Comparison of ENCODE assay signal across 1 cellular context in the genomic region with DNA sequence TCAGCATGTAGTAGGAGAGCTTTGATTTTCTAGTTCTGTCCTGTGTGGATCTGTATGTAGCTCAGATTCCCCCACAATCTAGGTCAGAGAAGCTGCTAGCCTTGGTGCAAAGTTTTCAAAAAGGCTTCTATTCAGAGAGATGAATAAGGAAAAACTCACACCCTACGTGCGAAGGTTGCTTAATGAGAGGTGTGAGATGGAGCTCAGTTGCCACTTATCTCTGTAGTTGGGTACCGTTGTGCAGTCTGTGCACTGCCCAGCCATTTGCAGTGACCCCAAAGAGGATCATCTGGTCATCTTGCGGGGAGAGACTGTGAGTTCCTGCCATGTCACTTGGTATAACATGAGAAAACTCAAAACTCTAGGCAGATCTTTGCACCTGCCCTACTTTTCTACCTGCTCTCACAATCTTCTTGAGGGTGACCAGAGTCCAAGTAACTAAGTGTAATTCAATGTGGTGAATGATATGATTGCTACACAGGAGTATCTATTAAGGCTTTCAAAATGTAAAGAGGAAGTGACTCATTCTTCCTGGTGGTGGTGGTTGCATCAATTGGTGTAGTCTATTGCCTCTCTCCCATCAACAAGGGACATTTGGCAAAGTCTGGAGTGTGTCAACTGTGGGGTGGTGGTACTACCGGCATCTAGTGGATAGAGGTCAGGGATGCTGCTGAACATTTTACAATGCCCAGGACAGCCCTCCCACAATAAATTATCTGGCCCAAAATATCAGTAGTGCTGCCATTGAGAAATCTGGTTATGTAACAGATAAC.
TF ChIP-seq lines count a peak whose summit lies in the region.

No MANE protein-coding gene starts in this region.

TF ChIP-seq in K562, 482 proteins besides CTCF, POLR2A, EP300 and RAD21 (continued from another document and continues in another):
- TF ChIP-seq, protein P1, sequence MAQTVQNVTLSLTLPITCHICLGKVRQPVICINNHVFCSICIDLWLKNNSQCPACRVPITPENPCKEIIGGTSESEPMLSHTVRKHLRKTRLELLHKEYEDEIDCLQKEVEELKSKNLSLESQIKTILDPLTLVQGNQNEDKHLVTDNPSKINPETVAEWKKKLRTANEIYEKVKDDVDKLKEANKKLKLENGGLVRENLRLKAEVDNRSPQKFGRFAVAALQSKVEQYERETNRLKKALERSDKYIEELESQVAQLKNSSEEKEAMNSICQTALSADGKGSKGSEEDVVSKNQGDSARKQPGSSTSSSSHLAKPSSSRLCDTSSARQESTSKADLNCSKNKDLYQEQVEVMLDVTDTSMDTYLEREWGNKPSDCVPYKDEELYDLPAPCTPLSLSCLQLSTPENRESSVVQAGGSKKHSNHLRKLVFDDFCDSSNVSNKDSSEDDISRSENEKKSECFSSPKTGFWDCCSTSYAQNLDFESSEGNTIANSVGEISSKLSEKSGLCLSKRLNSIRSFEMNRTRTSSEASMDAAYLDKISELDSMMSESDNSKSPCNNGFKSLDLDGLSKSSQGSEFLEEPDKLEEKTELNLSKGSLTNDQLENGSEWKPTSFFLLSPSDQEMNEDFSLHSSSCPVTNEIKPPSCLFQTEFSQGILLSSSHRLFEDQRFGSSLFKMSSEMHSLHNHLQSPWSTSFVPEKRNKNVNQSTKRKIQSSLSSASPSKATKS (CRISPR knock-in tag; IDR thresholded peaks at IDR 0.05): no peak
- TF ChIP-seq, protein P2, sequence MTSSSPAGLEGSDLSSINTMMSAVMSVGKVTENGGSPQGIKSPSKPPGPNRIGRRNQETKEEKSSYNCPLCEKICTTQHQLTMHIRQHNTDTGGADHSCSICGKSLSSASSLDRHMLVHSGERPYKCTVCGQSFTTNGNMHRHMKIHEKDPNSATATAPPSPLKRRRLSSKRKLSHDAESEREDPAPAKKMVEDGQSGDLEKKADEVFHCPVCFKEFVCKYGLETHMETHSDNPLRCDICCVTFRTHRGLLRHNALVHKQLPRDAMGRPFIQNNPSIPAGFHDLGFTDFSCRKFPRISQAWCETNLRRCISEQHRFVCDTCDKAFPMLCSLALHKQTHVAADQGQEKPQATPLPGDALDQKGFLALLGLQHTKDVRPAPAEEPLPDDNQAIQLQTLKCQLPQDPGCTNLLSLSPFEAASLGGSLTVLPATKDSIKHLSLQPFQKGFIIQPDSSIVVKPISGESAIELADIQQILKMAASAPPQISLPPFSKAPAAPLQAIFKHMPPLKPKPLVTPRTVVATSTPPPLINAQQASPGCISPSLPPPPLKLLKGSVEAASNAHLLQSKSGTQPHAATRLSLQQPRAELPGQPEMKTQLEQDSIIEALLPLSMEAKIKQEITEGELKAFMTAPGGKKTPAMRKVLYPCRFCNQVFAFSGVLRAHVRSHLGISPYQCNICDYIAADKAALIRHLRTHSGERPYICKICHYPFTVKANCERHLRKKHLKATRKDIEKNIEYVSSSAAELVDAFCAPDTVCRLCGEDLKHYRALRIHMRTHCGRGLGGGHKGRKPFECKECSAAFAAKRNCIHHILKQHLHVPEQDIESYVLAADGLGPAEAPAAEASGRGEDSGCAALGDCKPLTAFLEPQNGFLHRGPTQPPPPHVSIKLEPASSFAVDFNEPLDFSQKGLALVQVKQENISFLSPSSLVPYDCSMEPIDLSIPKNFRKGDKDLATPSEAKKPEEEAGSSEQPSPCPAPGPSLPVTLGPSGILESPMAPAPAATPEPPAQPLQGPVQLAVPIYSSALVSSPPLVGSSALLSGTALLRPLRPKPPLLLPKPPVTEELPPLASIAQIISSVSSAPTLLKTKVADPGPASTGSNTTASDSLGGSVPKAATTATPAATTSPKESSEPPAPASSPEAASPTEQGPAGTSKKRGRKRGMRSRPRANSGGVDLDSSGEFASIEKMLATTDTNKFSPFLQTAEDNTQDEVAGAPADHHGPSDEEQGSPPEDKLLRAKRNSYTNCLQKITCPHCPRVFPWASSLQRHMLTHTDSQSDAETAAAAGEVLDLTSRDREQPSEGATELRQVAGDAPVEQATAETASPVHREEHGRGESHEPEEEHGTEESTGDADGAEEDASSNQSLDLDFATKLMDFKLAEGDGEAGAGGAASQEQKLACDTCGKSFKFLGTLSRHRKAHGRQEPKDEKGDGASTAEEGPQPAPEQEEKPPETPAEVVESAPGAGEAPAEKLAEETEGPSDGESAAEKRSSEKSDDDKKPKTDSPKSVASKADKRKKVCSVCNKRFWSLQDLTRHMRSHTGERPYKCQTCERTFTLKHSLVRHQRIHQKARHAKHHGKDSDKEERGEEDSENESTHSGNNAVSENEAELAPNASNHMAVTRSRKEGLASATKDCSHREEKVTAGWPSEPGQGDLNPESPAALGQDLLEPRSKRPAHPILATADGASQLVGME (CRISPR knock-in tag; IDR thresholded peaks at IDR 0.05): no peak
- TF ChIP-seq PHTF2 (CRISPR knock-in tag; IDR thresholded peaks at IDR 0.05) (no peak), CBFA2T3 (IDR thresholded peaks at IDR 0.05) (peak; percentile 40), ZBTB1 (CRISPR knock-in tag; IDR thresholded peaks at IDR 0.05; ENCODE audit: borderline replicate concordance, low read depth) (no peak), ZNF830 (CRISPR knock-in tag; IDR thresholded peaks at IDR 0.05) (no peak), SRF (CRISPR knock-in tag; IDR thresholded peaks at IDR 0.05) (no peak), ZNF12 (CRISPR knock-in tag; IDR thresholded peaks at IDR 0.05) (no peak), POLR2B (IDR thresholded peaks at IDR 0.05; ENCODE audit: low read depth, partially characterized antibody) (no peak), PTTG1 (tag; IDR thresholded peaks at IDR 0.05; ENCODE audit: low read depth) (no peak), FOS (IDR thresholded peaks at IDR 0.05; ENCODE audit: extremely low read depth, insufficient read length) (peak; percentile 15), FIP1L1 (IDR thresholded peaks at IDR 0.05; ENCODE audit: low read depth, low read length, poor library complexity, severe bottlenecking) (no peak), HSF4 (CRISPR knock-in tag; IDR thresholded peaks at IDR 0.05; ENCODE audit: borderline replicate concordance) (no peak), ZNF143 (CRISPR knock-in tag; IDR thresholded peaks at IDR 0.05) (no peak), NFE2L1 (tag; IDR thresholded peaks at IDR 0.05; ENCODE audit: borderline replicate concordance, low read depth) (no peak), SAFB (IDR thresholded peaks at IDR 0.05; ENCODE audit: borderline replicate concordance, low read depth, low read length) (no peak), ZBTB17 (CRISPR knock-in tag; IDR thresholded peaks at IDR 0.05) (no peak), ZNF134 (CRISPR knock-in tag; conservative IDR thresholded peaks at IDR 0.05) (no peak)
- TF ChIP-seq, protein P3, sequence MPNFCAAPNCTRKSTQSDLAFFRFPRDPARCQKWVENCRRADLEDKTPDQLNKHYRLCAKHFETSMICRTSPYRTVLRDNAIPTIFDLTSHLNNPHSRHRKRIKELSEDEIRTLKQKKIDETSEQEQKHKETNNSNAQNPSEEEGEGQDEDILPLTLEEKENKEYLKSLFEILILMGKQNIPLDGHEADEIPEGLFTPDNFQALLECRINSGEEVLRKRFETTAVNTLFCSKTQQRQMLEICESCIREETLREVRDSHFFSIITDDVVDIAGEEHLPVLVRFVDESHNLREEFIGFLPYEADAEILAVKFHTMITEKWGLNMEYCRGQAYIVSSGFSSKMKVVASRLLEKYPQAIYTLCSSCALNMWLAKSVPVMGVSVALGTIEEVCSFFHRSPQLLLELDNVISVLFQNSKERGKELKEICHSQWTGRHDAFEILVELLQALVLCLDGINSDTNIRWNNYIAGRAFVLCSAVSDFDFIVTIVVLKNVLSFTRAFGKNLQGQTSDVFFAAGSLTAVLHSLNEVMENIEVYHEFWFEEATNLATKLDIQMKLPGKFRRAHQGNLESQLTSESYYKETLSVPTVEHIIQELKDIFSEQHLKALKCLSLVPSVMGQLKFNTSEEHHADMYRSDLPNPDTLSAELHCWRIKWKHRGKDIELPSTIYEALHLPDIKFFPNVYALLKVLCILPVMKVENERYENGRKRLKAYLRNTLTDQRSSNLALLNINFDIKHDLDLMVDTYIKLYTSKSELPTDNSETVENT (CRISPR knock-in tag; IDR thresholded peaks at IDR 0.05): no peak
- TF ChIP-seq, protein P4, sequence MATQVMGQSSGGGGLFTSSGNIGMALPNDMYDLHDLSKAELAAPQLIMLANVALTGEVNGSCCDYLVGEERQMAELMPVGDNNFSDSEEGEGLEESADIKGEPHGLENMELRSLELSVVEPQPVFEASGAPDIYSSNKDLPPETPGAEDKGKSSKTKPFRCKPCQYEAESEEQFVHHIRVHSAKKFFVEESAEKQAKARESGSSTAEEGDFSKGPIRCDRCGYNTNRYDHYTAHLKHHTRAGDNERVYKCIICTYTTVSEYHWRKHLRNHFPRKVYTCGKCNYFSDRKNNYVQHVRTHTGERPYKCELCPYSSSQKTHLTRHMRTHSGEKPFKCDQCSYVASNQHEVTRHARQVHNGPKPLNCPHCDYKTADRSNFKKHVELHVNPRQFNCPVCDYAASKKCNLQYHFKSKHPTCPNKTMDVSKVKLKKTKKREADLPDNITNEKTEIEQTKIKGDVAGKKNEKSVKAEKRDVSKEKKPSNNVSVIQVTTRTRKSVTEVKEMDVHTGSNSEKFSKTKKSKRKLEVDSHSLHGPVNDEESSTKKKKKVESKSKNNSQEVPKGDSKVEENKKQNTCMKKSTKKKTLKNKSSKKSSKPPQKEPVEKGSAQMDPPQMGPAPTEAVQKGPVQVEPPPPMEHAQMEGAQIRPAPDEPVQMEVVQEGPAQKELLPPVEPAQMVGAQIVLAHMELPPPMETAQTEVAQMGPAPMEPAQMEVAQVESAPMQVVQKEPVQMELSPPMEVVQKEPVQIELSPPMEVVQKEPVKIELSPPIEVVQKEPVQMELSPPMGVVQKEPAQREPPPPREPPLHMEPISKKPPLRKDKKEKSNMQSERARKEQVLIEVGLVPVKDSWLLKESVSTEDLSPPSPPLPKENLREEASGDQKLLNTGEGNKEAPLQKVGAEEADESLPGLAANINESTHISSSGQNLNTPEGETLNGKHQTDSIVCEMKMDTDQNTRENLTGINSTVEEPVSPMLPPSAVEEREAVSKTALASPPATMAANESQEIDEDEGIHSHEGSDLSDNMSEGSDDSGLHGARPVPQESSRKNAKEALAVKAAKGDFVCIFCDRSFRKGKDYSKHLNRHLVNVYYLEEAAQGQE (CRISPR knock-in tag; IDR thresholded peaks at IDR 0.05; ENCODE audit: low read depth): no peak
- TF ChIP-seq, protein P5, sequence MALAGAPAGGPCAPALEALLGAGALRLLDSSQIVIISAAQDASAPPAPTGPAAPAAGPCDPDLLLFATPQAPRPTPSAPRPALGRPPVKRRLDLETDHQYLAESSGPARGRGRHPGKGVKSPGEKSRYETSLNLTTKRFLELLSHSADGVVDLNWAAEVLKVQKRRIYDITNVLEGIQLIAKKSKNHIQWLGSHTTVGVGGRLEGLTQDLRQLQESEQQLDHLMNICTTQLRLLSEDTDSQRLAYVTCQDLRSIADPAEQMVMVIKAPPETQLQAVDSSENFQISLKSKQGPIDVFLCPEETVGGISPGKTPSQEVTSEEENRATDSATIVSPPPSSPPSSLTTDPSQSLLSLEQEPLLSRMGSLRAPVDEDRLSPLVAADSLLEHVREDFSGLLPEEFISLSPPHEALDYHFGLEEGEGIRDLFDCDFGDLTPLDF (CRISPR knock-in tag; IDR thresholded peaks at IDR 0.05): no peak
- TF ChIP-seq, protein P6, sequence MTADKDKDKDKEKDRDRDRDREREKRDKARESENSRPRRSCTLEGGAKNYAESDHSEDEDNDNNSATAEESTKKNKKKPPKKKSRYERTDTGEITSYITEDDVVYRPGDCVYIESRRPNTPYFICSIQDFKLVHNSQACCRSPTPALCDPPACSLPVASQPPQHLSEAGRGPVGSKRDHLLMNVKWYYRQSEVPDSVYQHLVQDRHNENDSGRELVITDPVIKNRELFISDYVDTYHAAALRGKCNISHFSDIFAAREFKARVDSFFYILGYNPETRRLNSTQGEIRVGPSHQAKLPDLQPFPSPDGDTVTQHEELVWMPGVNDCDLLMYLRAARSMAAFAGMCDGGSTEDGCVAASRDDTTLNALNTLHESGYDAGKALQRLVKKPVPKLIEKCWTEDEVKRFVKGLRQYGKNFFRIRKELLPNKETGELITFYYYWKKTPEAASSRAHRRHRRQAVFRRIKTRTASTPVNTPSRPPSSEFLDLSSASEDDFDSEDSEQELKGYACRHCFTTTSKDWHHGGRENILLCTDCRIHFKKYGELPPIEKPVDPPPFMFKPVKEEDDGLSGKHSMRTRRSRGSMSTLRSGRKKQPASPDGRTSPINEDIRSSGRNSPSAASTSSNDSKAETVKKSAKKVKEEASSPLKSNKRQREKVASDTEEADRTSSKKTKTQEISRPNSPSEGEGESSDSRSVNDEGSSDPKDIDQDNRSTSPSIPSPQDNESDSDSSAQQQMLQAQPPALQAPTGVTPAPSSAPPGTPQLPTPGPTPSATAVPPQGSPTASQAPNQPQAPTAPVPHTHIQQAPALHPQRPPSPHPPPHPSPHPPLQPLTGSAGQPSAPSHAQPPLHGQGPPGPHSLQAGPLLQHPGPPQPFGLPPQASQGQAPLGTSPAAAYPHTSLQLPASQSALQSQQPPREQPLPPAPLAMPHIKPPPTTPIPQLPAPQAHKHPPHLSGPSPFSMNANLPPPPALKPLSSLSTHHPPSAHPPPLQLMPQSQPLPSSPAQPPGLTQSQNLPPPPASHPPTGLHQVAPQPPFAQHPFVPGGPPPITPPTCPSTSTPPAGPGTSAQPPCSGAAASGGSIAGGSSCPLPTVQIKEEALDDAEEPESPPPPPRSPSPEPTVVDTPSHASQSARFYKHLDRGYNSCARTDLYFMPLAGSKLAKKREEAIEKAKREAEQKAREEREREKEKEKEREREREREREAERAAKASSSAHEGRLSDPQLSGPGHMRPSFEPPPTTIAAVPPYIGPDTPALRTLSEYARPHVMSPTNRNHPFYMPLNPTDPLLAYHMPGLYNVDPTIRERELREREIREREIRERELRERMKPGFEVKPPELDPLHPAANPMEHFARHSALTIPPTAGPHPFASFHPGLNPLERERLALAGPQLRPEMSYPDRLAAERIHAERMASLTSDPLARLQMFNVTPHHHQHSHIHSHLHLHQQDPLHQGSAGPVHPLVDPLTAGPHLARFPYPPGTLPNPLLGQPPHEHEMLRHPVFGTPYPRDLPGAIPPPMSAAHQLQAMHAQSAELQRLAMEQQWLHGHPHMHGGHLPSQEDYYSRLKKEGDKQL (CRISPR knock-in tag; IDR thresholded peaks at IDR 0.05; ENCODE audit: borderline replicate concordance): no peak
- TF ChIP-seq, protein P7, sequence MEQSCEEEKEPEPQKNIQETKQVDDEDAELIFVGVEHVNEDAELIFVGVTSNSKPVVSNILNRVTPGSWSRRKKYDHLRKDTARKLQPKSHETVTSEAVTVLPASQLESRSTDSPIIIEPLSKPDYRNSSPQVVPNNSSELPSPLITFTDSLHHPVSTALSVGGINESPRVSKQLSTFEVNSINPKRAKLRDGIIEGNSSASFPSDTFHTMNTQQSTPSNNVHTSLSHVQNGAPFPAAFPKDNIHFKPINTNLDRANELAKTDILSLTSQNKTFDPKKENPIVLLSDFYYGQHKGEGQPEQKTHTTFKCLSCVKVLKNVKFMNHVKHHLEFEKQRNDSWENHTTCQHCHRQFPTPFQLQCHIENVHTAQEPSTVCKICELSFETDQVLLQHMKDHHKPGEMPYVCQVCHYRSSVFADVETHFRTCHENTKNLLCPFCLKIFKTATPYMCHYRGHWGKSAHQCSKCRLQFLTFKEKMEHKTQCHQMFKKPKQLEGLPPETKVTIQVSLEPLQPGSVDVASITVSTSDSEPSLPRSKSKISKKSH (CRISPR knock-in tag; IDR thresholded peaks at IDR 0.05): no peak
